ENCODE assay signal across 20 cellular contexts in genomic region chr17:56451629-56452028, GRCh38.
"Had no signal": no experiment of that assay in that cellular context is flagged by ENCODE, and none has a peak within 500 bp of the region (broad histone marks: within the 10 kb centered on the region; RNA-seq: fewer than 3 reads in every experiment).

No MANE protein-coding gene starts in this region.

- H3K4me3 ChIP-seq: dorsolateral prefrontal cortex, esophagus squamous epithelium, heart left ventricle, mucosa of descending colon, right atrium auricular region, sigmoid colon, skin epidermis, testis, tibial nerve had no signal

- H3K9me3 Mint-ChIP-seq: stimulated activated naive B cell treated with anti-CD40 and anti-IgM and Interleukin-4, amounts not matched to agents 10 μg/mL and 1 μg/mL and 100 μg/mL, for 72 hours; stimulated activated naive CD8-positive, alpha-beta T cell treated with anti-CD3 and anti-CD28 coated beads, Interleukin-15, amount 100 ng/mL, for 72 hours had no signal

- DNase-seq: cortex of kidney; dorsolateral prefrontal cortex; effector CD8-positive, alpha-beta T cell; esophagus squamous epithelium; foreskin melanocyte; heart left ventricle; hypothalamus; mucosa of descending colon; naive thymus-derived CD8-positive, alpha-beta T cell; posterior cingulate gyrus; sigmoid colon; stimulated activated CD4-positive, alpha-beta T cell treated with anti-CD3 and anti-CD28 coated beads, Interleukin-2, amount 100 ng/mL, for 24 hours; stimulated activated CD4-positive, alpha-beta T cell treated with anti-CD3 and anti-CD28 coated beads, Interleukin-4, amount 100 ng/mL, for 4 hours; stimulated activated naive B cell treated with anti-CD40 and anti-IgM and Interleukin-4, amounts not matched to agents 10 μg/mL and 1 μg/mL and 100 μg/mL, for 72 hours; stimulated activated naive CD8-positive, alpha-beta T cell treated with anti-CD3 and anti-CD28 coated beads, Interleukin-15, amount 100 ng/mL, for 72 hours; testis had no signal

- ATAC-seq: heart left ventricle; left lobe of liver; mucosa of descending colon; naive thymus-derived CD8-positive, alpha-beta T cell; stimulated activated naive B cell treated with anti-CD40 and anti-IgM and Interleukin-4, amounts not matched to agents 10 μg/mL and 1 μg/mL and 100 μg/mL, for 72 hours; stimulated activated naive CD8-positive, alpha-beta T cell treated with anti-CD3 and anti-CD28 coated beads, Interleukin-15, amount 100 ng/mL, for 72 hours had no signal

- H3K27ac Mint-ChIP-seq: naive thymus-derived CD8-positive, alpha-beta T cell; stimulated activated naive B cell treated with anti-CD40 and anti-IgM and Interleukin-4, amounts not matched to agents 10 μg/mL and 1 μg/mL and 100 μg/mL, for 72 hours; stimulated activated naive CD8-positive, alpha-beta T cell treated with anti-CD3 and anti-CD28 coated beads, Interleukin-15, amount 100 ng/mL, for 72 hours had no signal

- H3K4me1 Mint-ChIP-seq: naive thymus-derived CD8-positive, alpha-beta T cell; stimulated activated naive B cell treated with anti-CD40 and anti-IgM and Interleukin-4, amounts not matched to agents 10 μg/mL and 1 μg/mL and 100 μg/mL, for 72 hours; stimulated activated naive CD8-positive, alpha-beta T cell treated with anti-CD3 and anti-CD28 coated beads, Interleukin-15, amount 100 ng/mL, for 72 hours had no signal

- H3K36me3 Mint-ChIP-seq: stimulated activated naive B cell treated with anti-CD40 and anti-IgM and Interleukin-4, amounts not matched to agents 10 μg/mL and 1 μg/mL and 100 μg/mL, for 72 hours had no signal

- H3K4me3 Mint-ChIP-seq: naive thymus-derived CD8-positive, alpha-beta T cell; stimulated activated naive B cell treated with anti-CD40 and anti-IgM and Interleukin-4, amounts not matched to agents 10 μg/mL and 1 μg/mL and 100 μg/mL, for 72 hours; stimulated activated naive CD8-positive, alpha-beta T cell treated with anti-CD3 and anti-CD28 coated beads, Interleukin-15, amount 100 ng/mL, for 72 hours had no signal
